Comparison of ENCODE assay signal across 12 cellular contexts in genomic region chr2:176159678-176160250, GRCh38. TPM values are rescaled to one million over a fixed set of nuclear protein-coding genes. Genes with fewer than 3 reads are reported as not detected.
DNase-seq lines count a peak whose midpoint lies in the region; TF ChIP-seq lines count a peak whose summit lies in the region.
"Had no signal": no experiment of that assay in that cellular context is flagged by ENCODE, and none has a peak within 500 bp of the region (broad histone marks: within the 10 kb centered on the region; RNA-seq: fewer than 3 reads in every experiment).

No MANE protein-coding gene starts in this region.

- no peak for TF ChIP-seq EP300 in ovary (IDR thresholded peaks at IDR 0.05)

- TF ChIP-seq CTCF in HFFc6 (IDR thresholded peaks at IDR 0.05) (no peak), ovary (IDR thresholded peaks at IDR 0.05) (no peak)

- peaks cover 77% of the 10 kb centered on the region for H3K27me3 Mint-ChIP-seq in HFFc6 (ENCODE audit: insufficient read depth)
- H3K27me3 Mint-ChIP-seq in CD4-positive, alpha-beta memory T cell: peaks cover 63 to 72% of the 10 kb centered on the region in 2 donors

- H3K36me3 Mint-ChIP-seq in HFFc6 (ENCODE audit: low read depth): peaks cover 8% of the 10 kb centered on the region; the same call in 1 of the 2 replicates
- H3K36me3 Mint-ChIP-seq in CD4-positive, alpha-beta memory T cell: peaks cover 0 to 1% of the 10 kb centered on the region in 2 donors

- CTCF ChIA-PET in CD4-positive, alpha-beta memory T cell (lab: Charles Lee; ENCODE audit: partially characterized antibody): no interaction called here

- intact Hi-C loops in ovary (cut with DNase I): loop anchor here in 2 of 4 donors (1.0 to 5.0 kb wide), 2 partner anchors 32 to 298 kb away; no protein-coding TSS in a partner anchor
- intact Hi-C loops in CD4-positive, alpha-beta memory T cell (cut with micrococcal nuclease): no loop called here

- POLR2A ChIA-PET in CD4-positive, alpha-beta memory T cell (lab: Charles Lee; ENCODE audit: partially characterized antibody): no interaction called here

- no peak overlapping the region for H3K9ac ChIP-seq in duodenal mucosa (ENCODE audit: low read depth in 1 of 2, low read length in 2 of 2)

- H3K4me3 ChIP-seq in duodenal mucosa (ENCODE audit: low read depth in 1 of 2, low read length in 2 of 2) (no peak overlapping the region), ovary (peak overlapping the region; percentile 30)
- H3K4me3 ChIP-seq in CD4-positive, alpha-beta memory T cell (ENCODE audit: low read length in 2 of 2): no peak overlapping the region

- H3K27me3 ChIP-seq in duodenal mucosa (ENCODE audit: control insufficient read depth in 1 of 2, insufficient read depth in 2 of 2, low read length in 2 of 2): peaks cover 90 to 92% of the 10 kb centered on the region in 2 donors
- no peaks in the 10 kb centered on the region for H3K27me3 ChIP-seq in ovary
- H3K27me3 ChIP-seq in CD4-positive, alpha-beta memory T cell (ENCODE audit: insufficient read depth, low read length): peaks cover 63% of the 10 kb centered on the region

- no peaks in the 10 kb centered on the region for H3K36me3 ChIP-seq in duodenal mucosa (ENCODE audit: control insufficient read depth in 1 of 2, insufficient read depth in 2 of 2, low read length in 2 of 2)
- H3K36me3 ChIP-seq in ovary: no peaks in the 10 kb centered on the region
- H3K36me3 ChIP-seq in CD4-positive, alpha-beta memory T cell (ENCODE audit: insufficient read depth, low read length): no peaks in the 10 kb centered on the region

- DNase-seq in HFFc6 (no peak), ovary (peak in 1 of 5 donors; percentile 23), ureter (ENCODE audit: low spot score) (no peak), NCI-H2081 treated with DMSO at 0.1 percent for 48 hours (lab: John Stamatoyannopoulos, UW) (no peak)
- no peak for DNase-seq in CD4-positive, alpha-beta memory T cell
- DNase-seq: activated naive CD8-positive, alpha-beta T cell treated with anti-CD3 and anti-CD28 coated beads, Interleukin-2, amount 10 ng/mL, durations not matched to agents 7 days and 5 days; foreskin fibroblast; occipital lobe; T-helper 9 cell had no signal

- H3K4me1 ChIP-seq in duodenal mucosa (ENCODE audit: control insufficient read depth in 1 of 2, insufficient read depth in 2 of 2, low read length in 2 of 2) (no peaks in the 10 kb centered on the region), ovary (ENCODE audit: insufficient read depth) (no peaks in the 10 kb centered on the region)
- peaks cover 6% of the 10 kb centered on the region for H3K4me1 ChIP-seq in CD4-positive, alpha-beta memory T cell (ENCODE audit: insufficient read depth, low read length)

- H3K27ac ChIP-seq in duodenal mucosa (ENCODE audit: low read depth, low read length) (peak overlapping the region; percentile 20), ovary (no peak overlapping the region)
- no peak overlapping the region for H3K27ac ChIP-seq in CD4-positive, alpha-beta memory T cell (ENCODE audit: low read depth, low read length)

- peaks cover 8% of the 10 kb centered on the region for H3K9me3 Mint-ChIP-seq in HFFc6
- H3K9me3 Mint-ChIP-seq in CD4-positive, alpha-beta memory T cell: peaks cover 0 to 28% (median 9%) of the 10 kb centered on the region in 8 donors
- H3K9me3 Mint-ChIP-seq: dendritic cell treated with granulocyte-macrophage colony-stimulating factor and Interleukin-4, amounts not matched to agents 40 ng/mL and 50 ng/mL, for 4 days had no signal

- no peak overlapping the region for H3K27ac Mint-ChIP-seq in HFFc6
- peak overlapping the region in 1 of 7 donors; percentile 46 for H3K27ac Mint-ChIP-seq in CD4-positive, alpha-beta memory T cell
- H3K27ac Mint-ChIP-seq: activated naive CD8-positive, alpha-beta T cell treated with anti-CD3 and anti-CD28 coated beads, Interleukin-2, amount 10 ng/mL, durations not matched to agents 7 days and 5 days; dendritic cell treated with granulocyte-macrophage colony-stimulating factor and Interleukin-4, amounts not matched to agents 40 ng/mL and 50 ng/mL, for 4 days had no signal

- H3K9me3 ChIP-seq in duodenal mucosa (ENCODE audit: control insufficient read depth in 1 of 2, low read length in 2 of 2) (no peaks in the 10 kb centered on the region), ovary (peaks cover 0 to 4% of the 10 kb centered on the region in 2 donors)
- no peaks in the 10 kb centered on the region for H3K9me3 ChIP-seq in CD4-positive, alpha-beta memory T cell (ENCODE audit: control insufficient read depth in 1 of 2, low read length in 2 of 2)

- no peak for TF ChIP-seq POLR2A in ovary (IDR thresholded peaks at IDR 0.05)

- peaks cover 31% of the 10 kb centered on the region for H3K4me1 Mint-ChIP-seq in HFFc6 (ENCODE audit: low read depth)
- H3K4me1 Mint-ChIP-seq in CD4-positive, alpha-beta memory T cell: peaks cover 8 to 32% (median 12%) of the 10 kb centered on the region in 4 donors

- 60 to 71% (median 65%) methylated on average over 33 to 44 of the region's 44 CpGs for WGBS in ovary, 3 donors

- peak overlapping the region; percentile 26; the same call in 1 of the 2 replicates for H3K4me3 Mint-ChIP-seq in HFFc6
- peak overlapping the region in 2 of 8 donors; percentile 20 to 39 for H3K4me3 Mint-ChIP-seq in CD4-positive, alpha-beta memory T cell
- H3K4me3 Mint-ChIP-seq: dendritic cell treated with granulocyte-macrophage colony-stimulating factor and Interleukin-4, amounts not matched to agents 40 ng/mL and 50 ng/mL, for 4 days had no signal

RNA-seq across cellular contexts. Expression of gene HOXD3, which starts 2.7 kb away (rescaled TPM):
- total RNA-seq in HFFc6 (2021; fragmentation: NEBNext Ultra II Directional; extraction: Animal tissue kit (Norgen Biotek cat#: 25700)): under 1 TPM in 3 of 6 experiments, not detected in 3; 0.25 to 0.38 (median 0.25) TPM
- total RNA-seq in ovary (10 to 100 TPM; 12.5 to 18.7 (median 16.5) TPM), ureter (28.2 TPM)
- polyA plus RNA-seq in ovary: 10 to 100 TPM in 1 of 2 donors, 1 to 10 TPM in 1; 6.7 to 10.1 TPM
- not detected for total RNA-seq in CD4-positive, alpha-beta memory T cell
- polyA plus RNA-seq in CD4-positive, alpha-beta memory T cell: not detected
- total RNA-seq: activated naive CD8-positive, alpha-beta T cell treated with anti-CD3 and anti-CD28 coated beads, Interleukin-2, amount 10 ng/mL, durations not matched to agents 7 days and 5 days; liver; occipital lobe had no signal
- polyA plus RNA-seq: liver had no signal

RNA-seq across cellular contexts. Expression of gene HOXD4, which starts 8.4 kb away (rescaled TPM):
- total RNA-seq in HFFc6 (2021; fragmentation: NEBNext Ultra II Directional; extraction: Animal tissue kit (Norgen Biotek cat#: 25700)): under 1 TPM in 4 of 6 experiments, not detected in 2; 0.40 to 0.69 (median 0.57) TPM
- 10 to 100 TPM in 6 of 7 donors, 1 to 10 TPM in 1; 6.2 to 16.5 (median 12.7) TPM for total RNA-seq in ovary
- 10 to 100 TPM in 1 of 2 donors, 1 to 10 TPM in 1; 8.3 to 11.0 TPM for polyA plus RNA-seq in ovary
- 22.4 TPM for total RNA-seq in ureter
- total RNA-seq in CD4-positive, alpha-beta memory T cell: not detected
- not detected for polyA plus RNA-seq in CD4-positive, alpha-beta memory T cell
- total RNA-seq: activated naive CD8-positive, alpha-beta T cell treated with anti-CD3 and anti-CD28 coated beads, Interleukin-2, amount 10 ng/mL, durations not matched to agents 7 days and 5 days; liver; occipital lobe had no signal
- polyA plus RNA-seq: liver had no signal

RNA-seq across cellular contexts. Expression of gene HOXD1, which starts 28.7 kb away (rescaled TPM):
- total RNA-seq in HFFc6 (2021; fragmentation: NEBNext Ultra II Directional; extraction: Animal tissue kit (Norgen Biotek cat#: 25700)): not detected
- total RNA-seq in ovary (1 to 10 TPM in 1 of 7 donors, under 1 TPM in 6; 0.23 to 5.3 (median 0.52) TPM), ureter (11.1 TPM)
- under 1 TPM; 0.58 to 0.76 TPM for polyA plus RNA-seq in ovary
- total RNA-seq in CD4-positive, alpha-beta memory T cell: not detected
- polyA plus RNA-seq in CD4-positive, alpha-beta memory T cell: not detected
- total RNA-seq: activated naive CD8-positive, alpha-beta T cell treated with anti-CD3 and anti-CD28 coated beads, Interleukin-2, amount 10 ng/mL, durations not matched to agents 7 days and 5 days; liver; occipital lobe had no signal
- polyA plus RNA-seq: liver had no signal

RNA-seq across cellular contexts. Expression of gene HOXD8, which starts 30.3 kb away (rescaled TPM):
- 1 to 10 TPM; 2.3 to 5.1 (median 4.6) TPM for total RNA-seq in HFFc6 (2021; fragmentation: NEBNext Ultra II Directional; extraction: Animal tissue kit (Norgen Biotek cat#: 25700))
- total RNA-seq in ovary: 10 to 100 TPM; 29.2 to 46.8 (median 33.1) TPM
- polyA plus RNA-seq in ovary: 10 to 100 TPM; 36.9 to 50.6 TPM
- 41.7 TPM for total RNA-seq in ureter
- not detected for total RNA-seq in CD4-positive, alpha-beta memory T cell
- not detected for polyA plus RNA-seq in CD4-positive, alpha-beta memory T cell
- total RNA-seq: activated naive CD8-positive, alpha-beta T cell treated with anti-CD3 and anti-CD28 coated beads, Interleukin-2, amount 10 ng/mL, durations not matched to agents 7 days and 5 days; occipital lobe had no signal

RNA-seq across cellular contexts. Expression of gene HOXD9, which starts 37.2 kb away (rescaled TPM):
- total RNA-seq in HFFc6 (2021; fragmentation: NEBNext Ultra II Directional; extraction: Animal tissue kit (Norgen Biotek cat#: 25700)): 1 to 10 TPM; 2.1 to 2.7 (median 2.4) TPM
- total RNA-seq in ovary (10 to 100 TPM in 6 of 7 donors, 1 to 10 TPM in 1; 9.7 to 20.6 (median 12.8) TPM), ureter (19.8 TPM)
- polyA plus RNA-seq in ovary: 10 to 100 TPM; 11.7 to 13.0 TPM
- not detected for total RNA-seq in CD4-positive, alpha-beta memory T cell
- polyA plus RNA-seq in CD4-positive, alpha-beta memory T cell: not detected
- total RNA-seq: activated naive CD8-positive, alpha-beta T cell treated with anti-CD3 and anti-CD28 coated beads, Interleukin-2, amount 10 ng/mL, durations not matched to agents 7 days and 5 days; liver; occipital lobe had no signal

Comparison
In these comparisons a context has a peak if more than half of its experiments do, and no peak if none do; other contexts are left out.
1. RNA of gene HOXD3, which starts 2.7 kb away (total RNA-seq): 28.2 TPM in ureter (single experiment) and 12.5 to 18.7 TPM in ovary; 0.25 to 0.38 TPM in HFFc6 and not detected in CD4-positive, alpha-beta memory T cell; every median in the first group is over 4 times any median in the second.
2. RNA of gene HOXD4, which starts 8.4 kb away (total RNA-seq): 22.4 TPM in ureter (single experiment) and 6.2 to 16.5 TPM in ovary; 0.40 to 0.69 TPM in HFFc6 and not detected in CD4-positive, alpha-beta memory T cell; every median in the first group is over 4 times any median in the second.